34 cellular contexts compared by ENCODE assay signal in the genomic region with DNA sequence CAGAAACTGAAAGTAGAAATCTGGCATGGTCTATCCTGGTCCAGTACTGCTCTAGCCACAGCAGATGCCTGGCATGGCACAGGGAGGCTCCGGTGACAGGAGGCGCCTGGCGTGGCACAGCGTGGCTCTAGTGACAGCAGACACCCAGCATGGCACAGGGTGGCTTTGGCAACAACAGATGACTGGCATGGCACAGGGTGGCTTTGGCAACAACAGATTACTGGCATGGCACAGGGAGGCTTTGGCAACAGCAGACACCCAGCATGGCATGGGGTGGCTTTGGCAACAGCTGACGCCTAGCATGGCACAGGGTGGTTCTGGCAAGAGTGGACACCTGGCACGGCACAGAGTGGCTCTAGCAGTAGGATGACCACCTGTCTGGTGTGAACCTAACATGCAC.
"Had no signal": no experiment of that assay in that cellular context is flagged by ENCODE, and none has a peak within 500 bp of the region (broad histone marks: within the 10 kb centered on the region; RNA-seq: fewer than 3 reads in every experiment).

No MANE protein-coding gene starts in this region.

- H3K27ac Mint-ChIP-seq: activated CD4-positive, alpha-beta memory T cell treated with anti-CD3 and anti-CD28 coated beads, Interleukin-2, amount 10 ng/mL, durations not matched to agents 7 days and 5 days; activated CD8-positive, alpha-beta memory T cell treated with anti-CD3 and anti-CD28 coated beads, Interleukin-2, amount 10 ng/mL, durations not matched to agents 7 days and 5 days; activated naive CD8-positive, alpha-beta T cell treated with anti-CD3 and anti-CD28 coated beads for 36 hours; activated T-cell treated with anti-CD3 and anti-CD28 coated beads, Interleukin-2, amount 50 U/mL, for 72 hours; activated T-helper 17 cell treated with anti-CD3 and anti-CD28 coated beads, Interleukin-2, amount 50 U/mL, for 72 hours had no signal

- H3K27ac ChIP-seq: brain microvascular endothelial cell, KMS-11, PC-9, RWPE1, WERI-Rb-1 had no signal

- H3K36me3 ChIP-seq: brain microvascular endothelial cell, WERI-Rb-1 had no signal

- H3K36me3 Mint-ChIP-seq: activated CD8-positive, alpha-beta memory T cell treated with anti-CD3 and anti-CD28 coated beads, Interleukin-2, amount 10 ng/mL, durations not matched to agents 7 days and 5 days; activated naive CD8-positive, alpha-beta T cell treated with anti-CD3 and anti-CD28 coated beads for 36 hours had no signal

- DNase-seq: activated CD4-positive, alpha-beta memory T cell treated with anti-CD3 and anti-CD28 coated beads, Interleukin-2, amount 10 ng/mL, durations not matched to agents 7 days and 5 days; activated CD4-positive, alpha-beta T cell treated with anti-CD3 and anti-CD28 coated beads for 1 hour; activated CD4-positive, alpha-beta T cell treated with anti-CD3 and anti-CD28 coated beads for 48 hours; activated CD4-positive, CD25-positive, alpha-beta regulatory T cell; activated CD8-positive, alpha-beta memory T cell treated with anti-CD3 and anti-CD28 coated beads for 24 hours; activated CD8-positive, alpha-beta memory T cell treated with anti-CD3 and anti-CD28 coated beads, Interleukin-2, amount 10 ng/mL, durations not matched to agents 7 days and 5 days; activated CD8-positive, alpha-beta memory T cell treated with anti-CD3 and anti-CD28 coated beads, Interleukin-2, amount 50 U/mL, for 48 hours; activated effector memory CD4-positive, alpha-beta T cell treated with anti-CD3 and anti-CD28 coated beads, Interleukin-2, amount 50 U/mL, for 16 hours; activated naive CD4-positive, alpha-beta T cell; activated naive CD4-positive, alpha-beta T cell treated with anti-CD3 and anti-CD28 coated beads, Interleukin-2, amount 50 U/mL, for 16 hours; activated naive CD8-positive, alpha-beta T cell treated with anti-CD3 and anti-CD28 coated beads for 36 hours; activated T-cell treated with anti-CD3 and anti-CD28 coated beads, Interleukin-2, amount 50 U/mL, for 1 hour; activated T-cell treated with anti-CD3 and anti-CD28 coated beads, Interleukin-2, amount 50 U/mL, for 72 hours; amniotic stem cell; aorta; brain microvascular endothelial cell; MM.1S; MV-4-11; NCI-H1092; NCI-H1436 treated with DMSO at 0.1 percent for 48 hours; NCI-H1694 treated with DMSO at 0.1 percent for 48 hours; NCI-H2029; NCI-H345; NCI-H526; NCI-H748 treated with DMSO at 0.1 percent for 48 hours; NK-92 treated with Interleukin-12 subunit alpha and Interleukin-12 subunit beta, amount 100 ng/mL, for 24 hours; PC-9; Right ventricle myocardium superior; T1000; WERI-Rb-1 had no signal

- H3K4me2 ChIP-seq: KMS-11, PC-9 had no signal

- ATAC-seq: activated CD8-positive, alpha-beta memory T cell treated with anti-CD3 and anti-CD28 coated beads, Interleukin-2, amount 10 ng/mL, durations not matched to agents 7 days and 5 days; activated T-cell treated with anti-CD3 and anti-CD28 coated beads, Interleukin-2, amount 50 U/mL, for 72 hours; activated T-helper 17 cell treated with anti-CD3 and anti-CD28 coated beads, Interleukin-2, amount 50 U/mL, for 72 hours had no signal

- H3K4me3 Mint-ChIP-seq: activated CD4-positive, alpha-beta memory T cell treated with anti-CD3 and anti-CD28 coated beads, Interleukin-2, amount 10 ng/mL, durations not matched to agents 7 days and 5 days; activated CD8-positive, alpha-beta memory T cell treated with anti-CD3 and anti-CD28 coated beads, Interleukin-2, amount 10 ng/mL, durations not matched to agents 7 days and 5 days; activated naive CD8-positive, alpha-beta T cell treated with anti-CD3 and anti-CD28 coated beads for 36 hours; activated T-cell treated with anti-CD3 and anti-CD28 coated beads, Interleukin-2, amount 50 U/mL, for 72 hours; activated T-helper 17 cell treated with anti-CD3 and anti-CD28 coated beads, Interleukin-2, amount 50 U/mL, for 72 hours had no signal

- H3K9me3 Mint-ChIP-seq: activated CD4-positive, alpha-beta memory T cell treated with anti-CD3 and anti-CD28 coated beads, Interleukin-2, amount 10 ng/mL, durations not matched to agents 7 days and 5 days; activated naive CD8-positive, alpha-beta T cell treated with anti-CD3 and anti-CD28 coated beads for 36 hours; activated T-cell treated with anti-CD3 and anti-CD28 coated beads, Interleukin-2, amount 50 U/mL, for 72 hours; activated T-helper 17 cell treated with anti-CD3 and anti-CD28 coated beads, Interleukin-2, amount 50 U/mL, for 72 hours had no signal

- H3K27me3 Mint-ChIP-seq: activated CD4-positive, alpha-beta memory T cell treated with anti-CD3 and anti-CD28 coated beads, Interleukin-2, amount 10 ng/mL, durations not matched to agents 7 days and 5 days; activated CD8-positive, alpha-beta memory T cell treated with anti-CD3 and anti-CD28 coated beads, Interleukin-2, amount 10 ng/mL, durations not matched to agents 7 days and 5 days; activated naive CD8-positive, alpha-beta T cell treated with anti-CD3 and anti-CD28 coated beads for 36 hours; activated T-helper 17 cell treated with anti-CD3 and anti-CD28 coated beads, Interleukin-2, amount 50 U/mL, for 72 hours had no signal

- H3K27me3 ChIP-seq: brain microvascular endothelial cell had no signal

- FAIRE-seq: RCC 7860 had no signal

- H3K9ac ChIP-seq: KMS-11 had no signal

- H3K4me3 ChIP-seq: PC-9 had no signal

- H3K4me1 Mint-ChIP-seq: activated CD4-positive, alpha-beta memory T cell treated with anti-CD3 and anti-CD28 coated beads, Interleukin-2, amount 10 ng/mL, durations not matched to agents 7 days and 5 days; activated CD8-positive, alpha-beta memory T cell treated with anti-CD3 and anti-CD28 coated beads, Interleukin-2, amount 10 ng/mL, durations not matched to agents 7 days and 5 days; activated naive CD8-positive, alpha-beta T cell treated with anti-CD3 and anti-CD28 coated beads for 36 hours; activated T-helper 17 cell treated with anti-CD3 and anti-CD28 coated beads, Interleukin-2, amount 50 U/mL, for 72 hours had no signal

- H2AFZ ChIP-seq: PC-9 had no signal
